Comparison of ENCODE assay signal across 24 cellular contexts in genomic region chr5:40871177-40871576, GRCh38. TPM values are rescaled to one million over a fixed set of nuclear protein-coding genes. Genes with fewer than 3 reads are reported as not detected.
DNase-seq lines count a peak whose midpoint lies in the region; ATAC-seq, FAIRE-seq and TF ChIP-seq lines count a peak whose summit lies in the region.
"Had no signal": no experiment of that assay in that cellular context is flagged by ENCODE, and none has a peak within 500 bp of the region (broad histone marks: within the 10 kb centered on the region; RNA-seq: fewer than 3 reads in every experiment).

No MANE protein-coding gene starts in this region.

- TF ChIP-seq EP300 in SK-N-SH (IDR thresholded peaks at IDR 0.05; ENCODE audit: borderline replicate concordance in 1 of 2, low read depth in 1 of 2, low read length in 1 of 2) (no peak), K562 (IDR thresholded peaks at IDR 0.05; ENCODE audit: low read length) (no peak)

- no peaks in the 10 kb centered on the region for H4K20me1 ChIP-seq in SK-N-SH (ENCODE audit: insufficient read depth)
- H4K20me1 ChIP-seq in K562 (replicated peaks; ENCODE audit: control insufficient read depth, insufficient read depth, low read length): no peaks in the 10 kb centered on the region

- H3K4me1 ChIP-seq in SK-N-SH (ENCODE audit: control insufficient read depth in 1 of 2, insufficient read depth in 2 of 2, low read depth in 1 of 2, low read length in 1 of 2) (no peaks in the 10 kb centered on the region), K562 (replicated peaks in 1 of 2; ENCODE audit: control insufficient read depth in 2 of 2, insufficient read depth in 2 of 2, low read length in 2 of 2) (no peaks in the 10 kb centered on the region)
- H3K4me1 ChIP-seq: HAP-1, upper lobe of right lung had no signal

- H3K36me3 ChIP-seq in SK-N-SH (replicated peaks in 1 of 2; ENCODE audit: control insufficient read depth in 1 of 2, insufficient read depth in 2 of 2, low read length in 1 of 2) (no peaks in the 10 kb centered on the region), K562 (ENCODE audit: control insufficient read depth, insufficient read depth, low read length) (no peaks in the 10 kb centered on the region)
- H3K36me3 ChIP-seq: HAP-1, upper lobe of right lung had no signal

- CTCF ChIA-PET in SK-N-SH (lab: Yijun Ruan, JAX): interaction anchor here (2.4 kb wide), 1 partner anchor 8 kb away, joined by 11 read pairs; no protein-coding TSS in a partner anchor
- CTCF ChIA-PET in K562 (lab: Yijun Ruan, JAX; ENCODE audit: low intra/inter-chr PET ratio): no interaction called here

- DNase-seq in SK-N-SH (no peak), K562 (ENCODE audit: extremely low read depth in 1 of 4, low spot score in 3 of 4) (no peak), fibroblast of pulmonary artery (ENCODE audit: low read depth) (peak; percentile 7), putamen (ENCODE audit: low spot score) (peak; percentile 51), OCI-M2 (lab: John Stamatoyannopoulos, UW; ENCODE audit: unreplicated experiment) (no peak), RPMI8226 (no peak)
- DNase-seq: activated CD4-positive, alpha-beta T cell treated with anti-CD3 and anti-CD28 coated beads, Interleukin-2, amount 10 ng/mL, durations not matched to agents 7 days and 5 days; activated CD8-positive, alpha-beta memory T cell treated with anti-CD3 and anti-CD28 coated beads, Interleukin-2, amount 50 U/mL, for 48 hours; activated effector memory CD4-positive, alpha-beta T cell treated with anti-CD3 and anti-CD28 coated beads, Interleukin-2, amount 50 U/mL, for 16 hours; Caco-2; GDM1; left colon; NCI-H1930; NCI-H446; small intestine; stimulated activated CD4-positive, alpha-beta T cell treated with anti-CD3 and anti-CD28 coated beads, Interleukin-2, amount 100 ng/mL, for 48 hours; upper lobe of right lung had no signal

- TF ChIP-seq RAD21 in SK-N-SH (IDR thresholded peaks at IDR 0.05; ENCODE audit: low read length) (no peak), K562 (CRISPR knock-in tag; conservative IDR thresholded peaks at IDR 0.05 in 1 of 2, IDR thresholded peaks at IDR 0.05 in 1 of 2) (no peak)

- H3K9ac ChIP-seq in SK-N-SH (no peak overlapping the region), K562 (ENCODE audit: insufficient read depth in 1 of 2, low read depth in 2 of 2, low read length in 2 of 2) (no peak overlapping the region)

- H3K4me2 ChIP-seq in SK-N-SH (no peak overlapping the region), K562 (ENCODE audit: insufficient read depth, low read length) (no peak overlapping the region)

- TF ChIP-seq POLR2A in K562 (conservative IDR thresholded peaks at IDR 0.05): no peak

- H3K27me3 ChIP-seq in SK-N-SH (ENCODE audit: insufficient read depth): no peaks in the 10 kb centered on the region; the same call in 1 of the 2 replicates
- peaks cover 0 to 5% of the 10 kb centered on the region in 2 experiments; a peak in 3 of 5 replicates for H3K27me3 ChIP-seq in K562 (ENCODE audit: control insufficient read depth in 2 of 2, insufficient read depth in 2 of 2, low read length in 2 of 2)
- H3K27me3 ChIP-seq: upper lobe of right lung had no signal

- in situ Hi-C loops in K562 (cut with MboI): no loop called here

- no peaks in the 10 kb centered on the region for H3K9me2 ChIP-seq in SK-N-SH

- intact Hi-C loops in K562 (cut with micrococcal nuclease): loop anchor here (10.0 kb wide), 1 partner anchor 1156 kb away; no protein-coding TSS in a partner anchor

- H3K4me3 ChIP-seq in SK-N-SH (ENCODE audit: low read depth in 2 of 2, low read length in 1 of 2) (no peak overlapping the region), K562 (no peak overlapping the region), fibroblast of pulmonary artery (replicated peaks; ENCODE audit: low read depth, low read length) (no peak overlapping the region)
- H3K4me3 ChIP-seq: GM12878, HAP-1, upper lobe of right lung had no signal

- H3K27ac ChIP-seq in SK-N-SH (ENCODE audit: low read depth in 2 of 2, low read length in 1 of 2) (no peak overlapping the region), K562 (ENCODE audit: extremely low read depth, low read depth, low read length) (no peak overlapping the region)
- H3K27ac ChIP-seq: upper lobe of right lung had no signal

- POLR2A ChIA-PET in SK-N-SH (lab: Yijun Ruan, JAX) (interaction anchor here (1.2 kb wide), 1 partner anchor 36 kb away, joined by 3 read pairs; the partner anchor contains the start of gene RPL37), K562 (lab: Yijun Ruan, JAX) (interaction anchor here (0.6 to 0.8 kb wide), 2 partner anchors 13 to 46 kb away, joined by 3 to 4 read pairs; no protein-coding TSS in a partner anchor)

- H2AFZ ChIP-seq in SK-N-SH (ENCODE audit: low read depth): no peak overlapping the region
- H2AFZ ChIP-seq in K562 (ENCODE audit: low read depth, low read length): no peak overlapping the region

- no peaks in the 10 kb centered on the region for H3K9me1 ChIP-seq in K562 (ENCODE audit: control insufficient read depth, insufficient read depth, low read length)

- H3K9me3 ChIP-seq in SK-N-SH: no peaks in the 10 kb centered on the region
- no peaks in the 10 kb centered on the region for H3K9me3 ChIP-seq in K562 (replicated peaks; ENCODE audit: control insufficient read depth, insufficient read depth, low read depth, low read length)
- H3K9me3 ChIP-seq: Caco-2, HAP-1, upper lobe of right lung had no signal

- FAIRE-seq in K562 (lab: Jason Lieb, UNC): no peak
- FAIRE-seq: A204.1, GM12878, small intestine had no signal

- no peaks in the 10 kb centered on the region for H3F3A ChIP-seq in SK-N-SH (replicated peaks; ENCODE audit: insufficient read depth)

- WGBS in SK-N-SH (ENCODE audit: low lambda C conversion rate): 48% methylated on average over 4 of the region's 4 CpGs
- 4% methylated on average over 4 of the region's 4 CpGs for WGBS in K562 (ENCODE audit: insufficient coverage, low coverage, missing lambda C conversion rate)

- TF ChIP-seq CTCF in SK-N-SH (IDR thresholded peaks at IDR 0.05) (no peak), K562 (IDR thresholded peaks at IDR 0.05 in 2 of 3, conservative IDR thresholded peaks at IDR 0.05 in 1 of 3; ENCODE audit: insufficient read depth in 2 of 3, low read depth in 1 of 3, low read length in 3 of 3) (no peak), fibroblast of pulmonary artery (IDR thresholded peaks at IDR 0.05; ENCODE audit: low read length, missing control alignments) (no peak)

- ATAC-seq in SK-N-SH treated with all-trans-retinoic acid at 6 μM for 48 hours: peak; percentile 27; the same call in 1 of the 3 replicates
- no peak for ATAC-seq in K562
- ATAC-seq in GM21723 (IDR thresholded peaks at IDR 0.05; ENCODE audit: unreplicated experiment): no peak
- ATAC-seq: GM12878; left colon; natural killer cell treated with Interleukin-12 subunit alpha and Interleukin-12 subunit beta and Interleukin-15 and Interleukin-18, amount 100 ng/mL, for 72 hours; upper lobe of right lung had no signal

- no peaks in the 10 kb centered on the region for H3K79me2 ChIP-seq in SK-N-SH (ENCODE audit: insufficient read depth)
- no peaks in the 10 kb centered on the region for H3K79me2 ChIP-seq in K562 (ENCODE audit: control insufficient read depth, insufficient read depth, low read length)

- BruUV-seq in K562 (replicated peaks; lab: Mats Ljungman, UMichigan): no TSS peak

RNA-seq across cellular contexts. Expression of gene CARD6, which starts 30.0 kb away (rescaled TPM):
- 0.03 TPM in 2 replicates for polyA plus RNA-seq in SK-N-SH (2012; rRNA removed)
- polyA plus RNA-seq in SK-N-SH (2012; cell fraction: cytosol; rRNA removed): 0.04 and 0.05 TPM in 2 replicates
- polyA plus RNA-seq in SK-N-SH (2012; cell fraction: nucleus; rRNA removed): 0.04 TPM in 2 replicates
- 3.9 and 8.2 TPM in 2 replicates for total RNA-seq in K562 (2011; cell fraction: chromatin; rRNA removed; ENCODE audit: low replicate concordance)
- total RNA-seq in K562 (2011; cell fraction: nucleolus; rRNA removed): 3.3 and 3.8 TPM in 2 replicates
- total RNA-seq in K562 (2011; cell fraction: nucleoplasm; rRNA removed): 4.4 and 4.8 TPM in 2 replicates
- total RNA-seq in K562 (2014; rRNA removed): 3.5 and 3.9 TPM in 2 replicates
- total RNA-seq in K562 (2014; rRNA removed; fragmentation: Illumina TruSeq; extraction: Trizol): 7.3 and 9.0 TPM in 2 replicates
- total RNA-seq in K562 (2015; rRNA removed; fragmentation: Illumina TruSeq; extraction: Trizol): 6.0 and 6.3 TPM in 2 replicates
- total RNA-seq in K562 (2021): 5.2 and 5.9 TPM in 2 replicates
- 3.5 and 7.4 TPM in 2 replicates for polyA plus RNA-seq in K562 (2011; rRNA removed)
- 2.6 and 3.0 TPM in 2 replicates for polyA plus RNA-seq in K562 (2011; cell fraction: cytosol; rRNA removed)
- polyA plus RNA-seq in K562 (2011; cell fraction: nucleus; rRNA removed): 1.1 and 1.6 TPM in 2 replicates
- polyA plus RNA-seq in K562 (2012): 3.7 and 5.6 TPM in 2 replicates
- 7.4 and 8.3 TPM in 2 replicates for polyA plus RNA-seq in K562 (2014; fragmentation: Illumina TruSeq; extraction: Trizol)
- polyA plus RNA-seq in K562 (2014; fragmentation: Nextera tagmentation; extraction: Ambion mirVana): 1 to 10 TPM; 3.7 to 4.1 TPM
- 4.5 and 5.8 TPM in 2 replicates for polyA plus RNA-seq in K562 (2014; rRNA removed)
- 5.4 and 9.9 TPM in 2 replicates for polyA minus RNA-seq in K562 (2011; rRNA and poly(A)+ RNA removed)
- polyA minus RNA-seq in K562 (2011; cell fraction: cytosol; rRNA and poly(A)+ RNA removed): 2.6 and 5.0 TPM in 2 replicates
- 1.3 and 1.6 TPM in 2 replicates for polyA minus RNA-seq in K562 (2011; cell fraction: nucleus; rRNA and poly(A)+ RNA removed)

RNA-seq across cellular contexts. Expression of gene RPL37, which starts 36.2 kb away (rescaled TPM):
- polyA plus RNA-seq in SK-N-SH (2012; rRNA removed) (297 and 465 TPM in 2 replicates), K562 (2011; rRNA removed) (6,044 and 6,139 TPM in 2 replicates), K562 (2014; fragmentation: Illumina TruSeq; extraction: Trizol) (4,091 and 6,277 TPM in 2 replicates), K562 (2014; fragmentation: Nextera tagmentation; extraction: Ambion mirVana) (1,000 to 10,000 TPM; 2,628 to 3,207 TPM), K562 (2014; rRNA removed) (4,956 and 6,483 TPM in 2 replicates)
- polyA plus RNA-seq in SK-N-SH (2012; cell fraction: cytosol; rRNA removed): 477 and 1,130 TPM in 2 replicates
- polyA plus RNA-seq in SK-N-SH (2012; cell fraction: nucleus; rRNA removed): 230 and 235 TPM in 2 replicates
- 455 and 632 TPM in 2 replicates for total RNA-seq in K562 (2011; cell fraction: chromatin; rRNA removed; ENCODE audit: low replicate concordance)
- total RNA-seq in K562 (2011; cell fraction: nucleolus; rRNA removed): 1,125 and 1,211 TPM in 2 replicates
- 1,524 and 2,774 TPM in 2 replicates for total RNA-seq in K562 (2011; cell fraction: nucleoplasm; rRNA removed)
- total RNA-seq in K562 (2014; rRNA removed) (5,204 and 7,963 TPM in 2 replicates), K562 (2014; rRNA removed; fragmentation: Illumina TruSeq; extraction: Trizol) (3,395 and 3,802 TPM in 2 replicates), K562 (2015; rRNA removed; fragmentation: Illumina TruSeq; extraction: Trizol) (4,310 and 4,463 TPM in 2 replicates), K562 (2021) (2,342 and 2,650 TPM in 2 replicates)
- 329 and 533 TPM in 2 replicates for polyA plus RNA-seq in K562 (2011; cell fraction: cytosol; rRNA removed)
- polyA plus RNA-seq in K562 (2011; cell fraction: nucleus; rRNA removed): 2,322 and 3,371 TPM in 2 replicates
- polyA plus RNA-seq in K562 (2012): 4,656 and 6,426 TPM in 2 replicates
- 3,539 and 4,030 TPM in 2 replicates for polyA minus RNA-seq in K562 (2011; rRNA and poly(A)+ RNA removed)
- polyA minus RNA-seq in K562 (2011; cell fraction: cytosol; rRNA and poly(A)+ RNA removed): 984 and 1,025 TPM in 2 replicates
- polyA minus RNA-seq in K562 (2011; cell fraction: nucleus; rRNA and poly(A)+ RNA removed): 350 and 581 TPM in 2 replicates

RNA-seq across cellular contexts. Expression of gene C7, which starts 38.1 kb away (rescaled TPM):
- polyA plus RNA-seq in SK-N-SH (2012; rRNA removed) (11.1 and 38.1 TPM in 2 replicates), K562 (2011; rRNA removed) (not detected in 2 replicates), K562 (2014; fragmentation: Illumina TruSeq; extraction: Trizol) (not detected in 2 replicates), K562 (2014; fragmentation: Nextera tagmentation; extraction: Ambion mirVana) (not detected), K562 (2014; rRNA removed) (not detected in 2 replicates)
- 35.6 and 59.8 TPM in 2 replicates for polyA plus RNA-seq in SK-N-SH (2012; cell fraction: cytosol; rRNA removed)
- polyA plus RNA-seq in SK-N-SH (2012; cell fraction: nucleus; rRNA removed): 11.7 and 16.3 TPM in 2 replicates
- not detected in 2 replicates for total RNA-seq in K562 (2011; cell fraction: chromatin; rRNA removed; ENCODE audit: low replicate concordance)
- total RNA-seq in K562 (2011; cell fraction: nucleolus; rRNA removed): not detected in 2 replicates
- not detected in 2 replicates for total RNA-seq in K562 (2011; cell fraction: nucleoplasm; rRNA removed)
- total RNA-seq in K562 (2014; rRNA removed) (not detected in 2 replicates), K562 (2014; rRNA removed; fragmentation: Illumina TruSeq; extraction: Trizol) (not detected in 2 replicates), K562 (2015; rRNA removed; fragmentation: Illumina TruSeq; extraction: Trizol) (not detected in 2 replicates), K562 (2021) (0.82 and 1.5 TPM in 2 replicates)
- polyA plus RNA-seq in K562 (2011; cell fraction: cytosol; rRNA removed): not detected in 2 replicates
- polyA plus RNA-seq in K562 (2011; cell fraction: nucleus; rRNA removed): not detected in 2 replicates
- not detected in 2 replicates for polyA plus RNA-seq in K562 (2012)
- polyA minus RNA-seq in K562 (2011; rRNA and poly(A)+ RNA removed): not detected in 2 replicates
- not detected in 2 replicates for polyA minus RNA-seq in K562 (2011; cell fraction: cytosol; rRNA and poly(A)+ RNA removed)
- not detected in 2 replicates for polyA minus RNA-seq in K562 (2011; cell fraction: nucleus; rRNA and poly(A)+ RNA removed)
- total RNA-seq: activated CD4-positive, alpha-beta T cell treated with anti-CD3 and anti-CD28 coated beads, Interleukin-2, amount 10 ng/mL, durations not matched to agents 7 days and 5 days; Caco-2; natural killer cell treated with Interleukin-12 subunit alpha and Interleukin-12 subunit beta and Interleukin-15 and Interleukin-18, amount 100 ng/mL, for 72 hours; T-helper 1 cell treated with Interleukin-12 subunit alpha and Interleukin-12 subunit beta and Interleukin-4 antibody, amounts not matched to agents 30 ng/mL and 1 ng/mL, for 36 hours had no signal
- polyA plus RNA-seq: GM12878 had no signal

Comparison
In these comparisons a context has a peak if more than half of its experiments do, and no peak if none do; other contexts are left out.
1. DNase-seq: peak in fibroblast of pulmonary artery (single experiment) and putamen (single experiment); none in SK-N-SH (single experiment), K562 (0 of 4), OCI-M2 (single experiment) and RPMI8226 (single experiment).
2. RNA of gene C7, which starts 38.1 kb away (polyA plus RNA-seq): 11.1 to 59.8 TPM in SK-N-SH; not detected in K562; every median in the first group is over 10 times any median in the second.